Comparison of ENCODE assay signal across 10 cellular contexts in genomic region chr5:131528682-131529081, GRCh38.
DNase-seq lines count a peak whose midpoint lies in the region; ATAC-seq and TF ChIP-seq lines count a peak whose summit lies in the region.
"Had no signal": no experiment of that assay in that cellular context is flagged by ENCODE, and none has a peak within 500 bp of the region (broad histone marks: within the 10 kb centered on the region; RNA-seq: fewer than 3 reads in every experiment).

No MANE protein-coding gene starts in this region.

- no peaks in the 10 kb centered on the region for H4K20me1 ChIP-seq in smooth muscle cell (ENCODE audit: low read depth)

- H2AFZ ChIP-seq in smooth muscle cell (ENCODE audit: low read depth) = no peak overlapping the region

- H3K79me1 ChIP-seq in mesendoderm (ENCODE audit: low read length) = no peaks in the 10 kb centered on the region

- H3K23ac ChIP-seq in mesendoderm (ENCODE audit: low read length) = no peak overlapping the region

- H2BK15ac ChIP-seq in mesendoderm (replicated peaks; ENCODE audit: low read depth) = no peak overlapping the region

- H3K4me1 ChIP-seq in mesendoderm (ENCODE audit: control insufficient read depth, low read depth, low read length) = no peaks in the 10 kb centered on the region
- no peaks in the 10 kb centered on the region for H3K4me1 ChIP-seq in smooth muscle cell (ENCODE audit: low read depth)

- H3K36me3 ChIP-seq in mesendoderm (ENCODE audit: control insufficient read depth, insufficient read depth, low read length) = no peaks in the 10 kb centered on the region
- no peaks in the 10 kb centered on the region for H3K36me3 ChIP-seq in smooth muscle cell (ENCODE audit: low read depth)

- no peak overlapping the region for H2BK120ac ChIP-seq in mesendoderm (ENCODE audit: low read depth, low read length)

- H3K9ac ChIP-seq in mesendoderm (ENCODE audit: low read length) (no peak overlapping the region), smooth muscle cell (ENCODE audit: low read depth) (no peak overlapping the region)

- H3K56ac ChIP-seq in mesendoderm (ENCODE audit: low read length) = no peak overlapping the region

- DNase-seq in NCI-H69 (lab: John Stamatoyannopoulos, UW) = peak; percentile 11
- DNase-seq in mesendoderm = peak; percentile 38
- no peak for DNase-seq in CD1c-positive myeloid dendritic cell (ENCODE audit: extremely low spot score)
- DNase-seq in DMS153 treated with DMSO at 0.1 percent for 48 hours (lab: John Stamatoyannopoulos, UW; ENCODE audit: unreplicated experiment) = no peak
- DNase-seq in smooth muscle cell (lab: John Stamatoyannopoulos, UW; ENCODE audit: unreplicated experiment) = no peak
- DNase-seq: activated B cell treated with CpG ODN at 0.5 μM for 24 hours; foreskin melanocyte; NK-92 treated with Interleukin-12 subunit alpha and Interleukin-12 subunit beta, amount 100 ng/mL, for 24 hours had no signal

- H3K18ac ChIP-seq in mesendoderm (ENCODE audit: low read length) = no peak overlapping the region

- no peaks in the 10 kb centered on the region for H3F3A ChIP-seq in smooth muscle cell (ENCODE audit: low read depth)

- no peak overlapping the region for H3K4me3 ChIP-seq in mesendoderm (ENCODE audit: low read length)
- H3K4me3 ChIP-seq in smooth muscle cell = no peak overlapping the region

- no peak overlapping the region for H3K4ac ChIP-seq in mesendoderm (ENCODE audit: low read depth, low read length)

- no peaks in the 10 kb centered on the region for H3K27me3 ChIP-seq in mesendoderm (ENCODE audit: insufficient read depth, low read length, poor library complexity)
- no peaks in the 10 kb centered on the region for H3K27me3 ChIP-seq in smooth muscle cell (ENCODE audit: low read depth)

- no peak for TF ChIP-seq CTCF in smooth muscle cell (IDR thresholded peaks at IDR 0.05; ENCODE audit: borderline replicate concordance, insufficient read depth, poor library complexity, severe bottlenecking)

- no peak overlapping the region for H4K8ac ChIP-seq in mesendoderm (ENCODE audit: low read depth, low read length)

- no peaks in the 10 kb centered on the region for H3K9me3 ChIP-seq in smooth muscle cell (replicated peaks; ENCODE audit: low read depth)

- H3K4me2 ChIP-seq in mesendoderm (ENCODE audit: low read length) = no peak overlapping the region
- H3K4me2 ChIP-seq in smooth muscle cell = no peak overlapping the region

- ATAC-seq in GM18511 (IDR thresholded peaks at IDR 0.05; ENCODE audit: unreplicated experiment) (peak; percentile 76), GM21786 (IDR thresholded peaks at IDR 0.05; ENCODE audit: unreplicated experiment) (peak; percentile 71)

- H3K27ac ChIP-seq in mesendoderm (ENCODE audit: low read depth, low read length) (no peak overlapping the region), smooth muscle cell (ENCODE audit: low read depth) (no peak overlapping the region)

- H4K5ac ChIP-seq in mesendoderm (ENCODE audit: low read length) = no peak overlapping the region

- no peak overlapping the region for H2BK5ac ChIP-seq in mesendoderm (ENCODE audit: low read length)

- no peaks in the 10 kb centered on the region for H3K79me2 ChIP-seq in mesendoderm (ENCODE audit: control insufficient read depth, insufficient read depth, low read length)
- no peaks in the 10 kb centered on the region for H3K79me2 ChIP-seq in smooth muscle cell (ENCODE audit: low read depth)

- no peak overlapping the region for H2AK5ac ChIP-seq in mesendoderm (ENCODE audit: low read length)

Comparison
In these comparisons a context has a peak if more than half of its experiments do, and no peak if none do; other contexts are left out.
1. DNase-seq: peak in NCI-H69 (single experiment) and mesendoderm (single experiment); none in CD1c-positive myeloid dendritic cell (single experiment), DMS153 treated with DMSO at 0.1 percent for 48 hours (single experiment) and smooth muscle cell (single experiment).